In the genomic region with DNA sequence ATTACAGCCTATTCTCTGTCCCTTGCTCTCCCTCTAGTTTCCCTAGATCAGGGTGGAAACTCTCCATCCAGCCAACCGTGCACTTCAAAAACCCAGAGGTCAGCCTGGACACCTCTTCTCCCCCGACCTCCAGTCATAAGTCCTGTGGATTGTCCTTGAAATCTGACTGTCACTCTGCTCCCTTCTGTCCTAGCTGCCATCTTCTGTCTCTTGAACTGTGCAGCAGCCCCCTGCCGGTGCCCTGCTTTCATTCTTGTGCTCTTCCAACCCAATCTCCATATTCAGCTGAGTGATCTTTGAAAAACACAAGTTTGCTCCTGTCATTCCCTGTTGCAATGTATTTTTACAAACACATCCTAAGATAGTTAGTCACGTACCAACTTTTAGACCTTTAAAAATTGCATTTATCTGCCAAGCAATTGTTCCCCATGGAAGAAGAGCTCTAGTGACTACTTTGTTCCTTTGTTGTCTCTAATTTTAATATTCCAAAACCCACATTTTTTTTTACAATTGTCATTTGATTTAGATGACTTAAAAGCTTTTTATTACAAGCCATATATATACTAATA, we compare ENCODE assay signal across 1 cellular context.
TF ChIP-seq lines count a peak whose summit lies in the region.

No MANE protein-coding gene starts in this region.

TF ChIP-seq in WTC11, 78 proteins besides CTCF, POLR2A, EP300 and RAD21 (continued from another document):
- no peak for TF ChIP-seq ERG (CRISPR knock-in tag; IDR thresholded peaks at IDR 0.05)
- TF ChIP-seq HMGA2 (CRISPR knock-in tag; IDR thresholded peaks at IDR 0.05): no peak
- no peak for TF ChIP-seq ZMAT4 (CRISPR knock-in tag; IDR thresholded peaks at IDR 0.05)
- no peak for TF ChIP-seq ZNF121 (CRISPR knock-in tag; IDR thresholded peaks at IDR 0.05)
- TF ChIP-seq KAT7 (CRISPR knock-in tag; IDR thresholded peaks at IDR 0.05; ENCODE audit: borderline replicate concordance): no peak
- TF ChIP-seq, protein P1, sequence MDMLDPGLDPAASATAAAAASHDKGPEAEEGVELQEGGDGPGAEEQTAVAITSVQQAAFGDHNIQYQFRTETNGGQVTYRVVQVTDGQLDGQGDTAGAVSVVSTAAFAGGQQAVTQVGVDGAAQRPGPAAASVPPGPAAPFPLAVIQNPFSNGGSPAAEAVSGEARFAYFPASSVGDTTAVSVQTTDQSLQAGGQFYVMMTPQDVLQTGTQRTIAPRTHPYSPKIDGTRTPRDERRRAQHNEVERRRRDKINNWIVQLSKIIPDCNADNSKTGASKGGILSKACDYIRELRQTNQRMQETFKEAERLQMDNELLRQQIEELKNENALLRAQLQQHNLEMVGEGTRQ (CRISPR knock-in tag; IDR thresholded peaks at IDR 0.05): no peak
- TF ChIP-seq, protein P2, sequence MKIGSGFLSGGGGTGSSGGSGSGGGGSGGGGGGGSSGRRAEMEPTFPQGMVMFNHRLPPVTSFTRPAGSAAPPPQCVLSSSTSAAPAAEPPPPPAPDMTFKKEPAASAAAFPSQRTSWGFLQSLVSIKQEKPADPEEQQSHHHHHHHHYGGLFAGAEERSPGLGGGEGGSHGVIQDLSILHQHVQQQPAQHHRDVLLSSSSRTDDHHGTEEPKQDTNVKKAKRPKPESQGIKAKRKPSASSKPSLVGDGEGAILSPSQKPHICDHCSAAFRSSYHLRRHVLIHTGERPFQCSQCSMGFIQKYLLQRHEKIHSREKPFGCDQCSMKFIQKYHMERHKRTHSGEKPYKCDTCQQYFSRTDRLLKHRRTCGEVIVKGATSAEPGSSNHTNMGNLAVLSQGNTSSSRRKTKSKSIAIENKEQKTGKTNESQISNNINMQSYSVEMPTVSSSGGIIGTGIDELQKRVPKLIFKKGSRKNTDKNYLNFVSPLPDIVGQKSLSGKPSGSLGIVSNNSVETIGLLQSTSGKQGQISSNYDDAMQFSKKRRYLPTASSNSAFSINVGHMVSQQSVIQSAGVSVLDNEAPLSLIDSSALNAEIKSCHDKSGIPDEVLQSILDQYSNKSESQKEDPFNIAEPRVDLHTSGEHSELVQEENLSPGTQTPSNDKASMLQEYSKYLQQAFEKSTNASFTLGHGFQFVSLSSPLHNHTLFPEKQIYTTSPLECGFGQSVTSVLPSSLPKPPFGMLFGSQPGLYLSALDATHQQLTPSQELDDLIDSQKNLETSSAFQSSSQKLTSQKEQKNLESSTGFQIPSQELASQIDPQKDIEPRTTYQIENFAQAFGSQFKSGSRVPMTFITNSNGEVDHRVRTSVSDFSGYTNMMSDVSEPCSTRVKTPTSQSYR (CRISPR knock-in tag; IDR thresholded peaks at IDR 0.05): no peak
- no peak for TF ChIP-seq MLX (CRISPR knock-in tag; IDR thresholded peaks at IDR 0.05)
- no peak for TF ChIP-seq ZBTB21 (CRISPR knock-in tag; IDR thresholded peaks at IDR 0.05; ENCODE audit: borderline replicate concordance)
- no peak for TF ChIP-seq CREM (CRISPR knock-in tag; IDR thresholded peaks at IDR 0.05)
- TF ChIP-seq SMAD4 (CRISPR knock-in tag; IDR thresholded peaks at IDR 0.05): no peak
